In genomic region chr7:7719235-7719634, GRCh38 we compare ENCODE assay signal across 9 cellular contexts. TPM values are rescaled to one million over a fixed set of nuclear protein-coding genes. Genes with fewer than 3 reads are reported as not detected.
DNase-seq lines count a peak whose midpoint lies in the region; FAIRE-seq and TF ChIP-seq lines count a peak whose summit lies in the region.
"Had no signal": no experiment of that assay in that cellular context is flagged by ENCODE, and none has a peak within 500 bp of the region (broad histone marks: within the 10 kb centered on the region; RNA-seq: fewer than 3 reads in every experiment).

No MANE protein-coding gene starts in this region.

- peaks cover 8% of the 10 kb centered on the region for H3F3A ChIP-seq in GM23248 (ENCODE audit: insufficient read depth)

- no peaks in the 10 kb centered on the region for H3K9me2 ChIP-seq in GM23248 (ENCODE audit: insufficient read depth)

- DNase-seq in GM12891 (ENCODE audit: insufficient read length, low spot score) = peak; percentile 32
- DNase-seq in GM23248 = peak; percentile 82
- peak; percentile 18 for DNase-seq in KBM-7
- DNase-seq in OCI-M1 (lab: John Stamatoyannopoulos, UW) = peak; percentile 54
- DNase-seq in astrocyte of the hippocampus (ENCODE audit: low read depth, low spot score) = peak; percentile 91
- DNase-seq in myocyte (ENCODE audit: low read depth) = peak; percentile 98
- no peak for DNase-seq in G401 (ENCODE audit: low spot score)
- no peak for DNase-seq in cerebellum (ENCODE audit: low spot score)

- peaks cover 6% of the 10 kb centered on the region; the same call in 1 of the 2 replicates for H3K4me1 ChIP-seq in GM23248 (ENCODE audit: insufficient read depth)

- no peak overlapping the region for H3K4me2 ChIP-seq in GM23248 (ENCODE audit: unreplicated experiment)

- no peaks in the 10 kb centered on the region for H3K9me3 ChIP-seq in GM23248 (ENCODE audit: low read depth)
- H3K9me3 ChIP-seq: thoracic aorta had no signal

- H3K27me3 ChIP-seq in GM23248 (replicated peaks; ENCODE audit: insufficient read depth) = no peaks in the 10 kb centered on the region

- no peak overlapping the region for H2AFZ ChIP-seq in GM23248

- 45 to 60% methylated on average over 2 of the region's 2 CpGs for WGBS in GM23248 (ENCODE audit: low coverage in 1 of 2, low lambda C conversion rate in 2 of 2, missing lambda C conversion rate in 2 of 2), 2 experiments

- H3K36me3 ChIP-seq in GM23248 (ENCODE audit: low read depth) = no peaks in the 10 kb centered on the region
- H3K36me3 ChIP-seq: thoracic aorta had no signal

- no peaks in the 10 kb centered on the region for H3K79me2 ChIP-seq in GM23248 (ENCODE audit: insufficient read depth)

- in situ Hi-C loops in GM23248 (cut with MboI) = no loop called here
- in situ Hi-C loops in KBM-7 (cut with MboI; ENCODE audit: low pct_unique_long_range_greater_than_20kb, low sequenced_read_pairs) = no loop called here
- in situ Hi-C loops in G401 (cut with HindIII; ENCODE audit: low sequenced_read_pairs) = no loop called here

- no peak overlapping the region for H3K27ac ChIP-seq in GM23248
- H3K27ac ChIP-seq: thoracic aorta had no signal

- H3K9ac ChIP-seq in GM23248 = no peak overlapping the region

- peak; percentile 76 for FAIRE-seq in GM12891 (lab: Jason Lieb, UNC)

- H4K20me1 ChIP-seq in GM23248 (ENCODE audit: insufficient read depth) = no peaks in the 10 kb centered on the region

- TF ChIP-seq POLR2A in GM12891 (IDR thresholded peaks at IDR 0.05; ENCODE audit: low read depth, low read length) = no peak

- H3K4me3 ChIP-seq in GM23248 = no peak overlapping the region
- H3K4me3 ChIP-seq: thoracic aorta had no signal

TF ChIP-seq in GM12891, 5 proteins besides CTCF, POLR2A, EP300 and RAD21:
- TF ChIP-seq POU2F2 (IDR thresholded peaks at IDR 0.05; ENCODE audit: low read depth, low read length) (peak; percentile 15; the same call in 1 of the 2 replicates), TAF1 (IDR thresholded peaks at IDR 0.05; ENCODE audit: low read depth, low read length) (no peak), SPI1 (IDR thresholded peaks at IDR 0.05; ENCODE audit: low read depth, low read length) (no peak), POLR2AphosphoS5 (IDR thresholded peaks at IDR 0.05; ENCODE audit: low read depth, low read length) (no peak)

RNA-seq across cellular contexts. Expression of gene RPA3, which starts 0.8 kb away (rescaled TPM):
- 80.1 TPM for polyA plus RNA-seq in GM12891 (2012; ENCODE audit: low read depth, missing spikeins)
- 5.8 and 16.3 TPM in 2 replicates for total RNA-seq in GM23248 (2014; rRNA removed; shearing (Covaris generic))
- polyA plus RNA-seq in GM23248 (2016; fragmentation: Nextera tagmentation; extraction: Ambion mirVana) = 71.8 and 78.7 TPM in 2 replicates
- 16.9 and 17.7 TPM in 2 replicates for total RNA-seq in myocyte
- 33.2 TPM for polyA plus RNA-seq in myocyte (2012)
- total RNA-seq in G401 (2014; rRNA removed; shearing (Covaris generic)) = 123 and 170 TPM in 2 replicates
- 11.2 TPM for total RNA-seq in cerebellum

Comparison
In these comparisons a context has a peak if more than half of its experiments do, and no peak if none do; other contexts are left out.
1. DNase-seq: peak in GM12891 (single experiment), GM23248 (single experiment), KBM-7 (single experiment), OCI-M1 (single experiment), astrocyte of the hippocampus (single experiment) and myocyte (single experiment); none in G401 (single experiment) and cerebellum (single experiment).